ENCODE assay signal across 8 cellular contexts in the genomic region with DNA sequence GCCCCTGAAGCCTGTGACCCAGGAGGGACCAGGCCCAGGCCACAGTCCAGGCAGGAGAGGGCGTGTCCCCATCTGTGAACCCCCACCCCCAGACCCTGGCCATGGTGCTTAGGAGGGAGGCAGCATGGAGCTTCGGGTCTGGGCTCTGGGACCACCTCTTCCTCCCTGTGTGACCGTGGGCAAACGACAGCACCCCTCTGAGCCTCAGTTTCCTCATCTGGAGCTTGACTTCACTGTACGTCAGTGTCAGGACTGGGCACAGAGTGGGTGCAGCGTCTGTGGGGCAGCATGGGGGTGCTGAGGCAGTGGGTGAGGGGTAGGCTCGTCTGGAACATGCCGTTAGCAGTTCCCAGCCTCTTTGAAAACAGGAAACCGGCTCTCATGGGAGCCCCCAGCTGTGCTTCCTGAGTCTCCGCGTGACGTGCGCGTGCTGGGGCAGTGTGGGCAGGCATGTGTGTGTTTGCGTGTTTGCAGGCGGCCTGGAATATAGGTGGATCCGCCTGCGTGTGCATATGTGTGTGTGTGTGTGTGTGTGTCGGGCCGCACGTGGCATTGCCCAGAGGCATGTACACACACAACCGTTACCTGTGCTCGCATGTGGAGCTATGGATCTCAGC. TPM values are rescaled to one million over a fixed set of nuclear protein-coding genes. Genes with fewer than 3 reads are reported as not detected.
DNase-seq lines count a peak whose midpoint lies in the region; ATAC-seq, FAIRE-seq and TF ChIP-seq lines count a peak whose summit lies in the region.

No MANE protein-coding gene starts in this region.

- 24 to 54% methylated on average over 13 to 19 of the region's 23 CpGs for WGBS in upper lobe of left lung, 2 donors

- FAIRE-seq in GM18507 (lab: Jason Lieb, UNC) (peak; percentile 48), frontal cortex (lab: Jason Lieb, UNC) (no peak)

- peak in 2 of 4 donors; percentile 38 to 65 for TF ChIP-seq POLR2A in upper lobe of left lung (IDR thresholded peaks at IDR 0.05)

- no peaks in the 10 kb centered on the region for H3K27me3 ChIP-seq in brain microvascular endothelial cell (replicated peaks)
- H3K27me3 ChIP-seq in upper lobe of left lung: no peaks in the 10 kb centered on the region

- TF ChIP-seq CTCF in brain microvascular endothelial cell (IDR thresholded peaks at IDR 0.05; ENCODE audit: low read depth, low read length, missing control alignments): no peak
- no peak for TF ChIP-seq CTCF in upper lobe of left lung (IDR thresholded peaks at IDR 0.05)

- H3K27ac ChIP-seq in brain microvascular endothelial cell: peak overlapping the region; percentile 69
- H3K27ac ChIP-seq in upper lobe of left lung: peak overlapping the region; percentile 84 to 96 (median 92)

- peak; percentile 68 to 99 (median 96) for TF ChIP-seq EP300 in upper lobe of left lung (IDR thresholded peaks at IDR 0.05)

- H3K4me1 ChIP-seq in upper lobe of left lung: peaks cover 57 to 58% (median 57%) of the 10 kb centered on the region in 4 donors

- in situ Hi-C loops in brain microvascular endothelial cell (cut with HindIII; ENCODE audit: low pct_ligation_motif_present, low sequenced_read_pairs): no loop called here

- H3K9me3 ChIP-seq in upper lobe of left lung: no peaks in the 10 kb centered on the region

- H3K36me3 ChIP-seq in brain microvascular endothelial cell (replicated peaks) (no peaks in the 10 kb centered on the region), upper lobe of left lung (no peaks in the 10 kb centered on the region)

- H3K4me3 ChIP-seq in brain microvascular endothelial cell (ENCODE audit: low read depth, low read length) (no peak overlapping the region), upper lobe of left lung (no peak overlapping the region)

- no peak for DNase-seq in GM18507 (ENCODE audit: extremely low spot score, insufficient read length, low read depth)
- DNase-seq in T-helper 1 cell: peak; percentile 67 to 79 (median 76)
- DNase-seq in brain microvascular endothelial cell: peak; percentile 87
- DNase-seq in medulla oblongata (ENCODE audit: extremely low spot score): peak; percentile 83
- peak; percentile 91 for DNase-seq in upper lobe of left lung
- no peak for DNase-seq in frontal cortex (ENCODE audit: low spot score in 2 of 2)

- ATAC-seq in upper lobe of left lung (ENCODE audit: low FRiP score in 2 of 2) (peak; percentile 66 to 78), GM21360 (IDR thresholded peaks at IDR 0.05; ENCODE audit: unreplicated experiment) (no peak), HG02571 (IDR thresholded peaks at IDR 0.05; ENCODE audit: unreplicated experiment) (no peak)

RNA-seq across cellular contexts. Expression of a gene that starts 15.7 kb away (rescaled TPM):
- total RNA-seq in upper lobe of left lung (100 to 1,000 TPM in 2 of 6 donors, 10 to 100 TPM in 4; 53.6 to 253 (median 78.8) TPM), frontal cortex (1.6 TPM)

RNA-seq across cellular contexts. Expression of a gene that starts 56.8 kb away (rescaled TPM):
- total RNA-seq in upper lobe of left lung: under 1 TPM in 2 of 6 donors, not detected in 4; 0.34 to 0.37 TPM
- 16.3 TPM for total RNA-seq in frontal cortex

Comparison
In these comparisons a context has a peak if more than half of its experiments do, and no peak if none do; other contexts are left out.
1. DNase-seq: peak in T-helper 1 cell (5 of 5), brain microvascular endothelial cell (single experiment), medulla oblongata (single experiment) and upper lobe of left lung (2 of 2); none in GM18507 (single experiment) and frontal cortex (0 of 2).
2. ATAC-seq: peak in upper lobe of left lung (2 of 2); none in GM21360 (single experiment) and HG02571 (single experiment).
3. RNA of a gene that starts 15.7 kb away (total RNA-seq): 53.6 to 253 TPM in upper lobe of left lung; 1.6 TPM in frontal cortex (single experiment); every median in the first group is over 10 times any median in the second.
4. RNA of a gene that starts 56.8 kb away (total RNA-seq): 16.3 TPM in frontal cortex (single experiment); 0.34 to 0.37 TPM in upper lobe of left lung; every median in the first group is over 10 times any median in the second.